In genomic region chr3:99877180-99877579, GRCh38 we compare ENCODE assay signal across 10 cellular contexts. TPM values are rescaled to one million over a fixed set of nuclear protein-coding genes. Genes with fewer than 3 reads are reported as not detected.
DNase-seq lines count a peak whose midpoint lies in the region; ATAC-seq, FAIRE-seq and TF ChIP-seq lines count a peak whose summit lies in the region.
"Had no signal": no experiment of that assay in that cellular context is flagged by ENCODE, and none has a peak within 500 bp of the region (broad histone marks: within the 10 kb centered on the region; RNA-seq: fewer than 3 reads in every experiment).

No MANE protein-coding gene starts in this region.

- peak; percentile 23 for FAIRE-seq in endometrium (lab: Jason Lieb, UNC)

- DNase-seq in left ventricle myocardium inferior (no peak), left ventricle myocardium superior (no peak), osteoblast (ENCODE audit: insufficient read length, low spot score, missing footprints) (peak; percentile 73), uterus (no peak), NCI-H1048 (lab: John Stamatoyannopoulos, UW) (no peak), Kasumi-1 (lab: John Stamatoyannopoulos, UW) (no peak)
- DNase-seq: colonic mucosa, head of caudate nucleus had no signal

- H3K27me3 ChIP-seq in left ventricle myocardium inferior (ENCODE audit: low read depth) (no peaks in the 10 kb centered on the region), osteoblast (ENCODE audit: insufficient read depth, low read length) (no peaks in the 10 kb centered on the region), uterus (no peaks in the 10 kb centered on the region)
- H3K27me3 ChIP-seq: colonic mucosa had no signal

- H3K79me2 ChIP-seq in osteoblast (ENCODE audit: insufficient read depth, low read length): peaks cover 38% of the 10 kb centered on the region

- H3K4me3 ChIP-seq in left ventricle myocardium inferior (peak overlapping the region; percentile 80), osteoblast (ENCODE audit: insufficient read depth, low read length) (no peak overlapping the region), uterus (no peak overlapping the region)
- H3K4me3 ChIP-seq: colonic mucosa had no signal

- no peak for TF ChIP-seq POLR2A in uterus (IDR thresholded peaks at IDR 0.05)

- no peak for ATAC-seq in left ventricle myocardium superior
- no peak for ATAC-seq in GM18520 (IDR thresholded peaks at IDR 0.05; ENCODE audit: unreplicated experiment)

- no peaks in the 10 kb centered on the region for H4K20me1 ChIP-seq in osteoblast (ENCODE audit: insufficient read depth, low read length)

- no peaks in the 10 kb centered on the region for H3K9me3 ChIP-seq in left ventricle myocardium inferior (replicated peaks)
- H3K9me3 ChIP-seq in osteoblast (ENCODE audit: low read depth, low read length): no peaks in the 10 kb centered on the region
- no peaks in the 10 kb centered on the region for H3K9me3 ChIP-seq in uterus
- H3K9me3 ChIP-seq: colonic mucosa had no signal

- no peak overlapping the region for H3K4me2 ChIP-seq in osteoblast (ENCODE audit: insufficient read depth, low read length)

- no peak overlapping the region for H2AFZ ChIP-seq in osteoblast (ENCODE audit: low read length)

- peaks cover 73% of the 10 kb centered on the region for H3K4me1 ChIP-seq in left ventricle myocardium inferior
- H3K4me1 ChIP-seq in osteoblast (ENCODE audit: insufficient read depth, low read length): peaks cover 29% of the 10 kb centered on the region
- H3K4me1 ChIP-seq in uterus: no peaks in the 10 kb centered on the region
- H3K4me1 ChIP-seq: colonic mucosa had no signal

- TF ChIP-seq CTCF in left ventricle myocardium inferior (IDR thresholded peaks at IDR 0.05; ENCODE audit: borderline replicate concordance) (no peak), osteoblast (IDR thresholded peaks at IDR 0.05; ENCODE audit: extremely low read depth, low read depth, low read length) (no peak), uterus (IDR thresholded peaks at IDR 0.05) (no peak)

- intact Hi-C loops in left ventricle myocardium inferior (cut with micrococcal nuclease): loop anchor here (10.0 kb wide), 1 partner anchor 48 kb away; no protein-coding TSS in a partner anchor
- intact Hi-C loops in left ventricle myocardium superior (cut with micrococcal nuclease): no loop called here
- intact Hi-C loops in uterus (cut with DNase I; ENCODE audit: low total_unique reads): no loop called here

- H3K27ac ChIP-seq in left ventricle myocardium inferior (replicated peaks) (peak overlapping the region; percentile 91), osteoblast (ENCODE audit: low read depth, low read length) (no peak overlapping the region), uterus (peak overlapping the region; percentile 95 to 98)
- H3K27ac ChIP-seq: colonic mucosa had no signal

- H3K36me3 ChIP-seq in left ventricle myocardium inferior: no peaks in the 10 kb centered on the region
- no peaks in the 10 kb centered on the region for H3K36me3 ChIP-seq in osteoblast (ENCODE audit: insufficient read depth, low read length)
- H3K36me3 ChIP-seq in uterus: no peaks in the 10 kb centered on the region
- H3K36me3 ChIP-seq: colonic mucosa had no signal

RNA-seq across cellular contexts. Expression of gene CMSS1, which starts 59.5 kb away (rescaled TPM):
- total RNA-seq in left ventricle myocardium inferior (34.8 TPM), left ventricle myocardium superior (34.5 TPM), osteoblast (14.7 and 15.9 TPM in 2 replicates), uterus (10 to 100 TPM in 3 of 4 donors, 1 to 10 TPM in 1; 1.8 to 41.2 (median 17.0) TPM)
